ENCODE assay signal across 8 cellular contexts in the genomic region with DNA sequence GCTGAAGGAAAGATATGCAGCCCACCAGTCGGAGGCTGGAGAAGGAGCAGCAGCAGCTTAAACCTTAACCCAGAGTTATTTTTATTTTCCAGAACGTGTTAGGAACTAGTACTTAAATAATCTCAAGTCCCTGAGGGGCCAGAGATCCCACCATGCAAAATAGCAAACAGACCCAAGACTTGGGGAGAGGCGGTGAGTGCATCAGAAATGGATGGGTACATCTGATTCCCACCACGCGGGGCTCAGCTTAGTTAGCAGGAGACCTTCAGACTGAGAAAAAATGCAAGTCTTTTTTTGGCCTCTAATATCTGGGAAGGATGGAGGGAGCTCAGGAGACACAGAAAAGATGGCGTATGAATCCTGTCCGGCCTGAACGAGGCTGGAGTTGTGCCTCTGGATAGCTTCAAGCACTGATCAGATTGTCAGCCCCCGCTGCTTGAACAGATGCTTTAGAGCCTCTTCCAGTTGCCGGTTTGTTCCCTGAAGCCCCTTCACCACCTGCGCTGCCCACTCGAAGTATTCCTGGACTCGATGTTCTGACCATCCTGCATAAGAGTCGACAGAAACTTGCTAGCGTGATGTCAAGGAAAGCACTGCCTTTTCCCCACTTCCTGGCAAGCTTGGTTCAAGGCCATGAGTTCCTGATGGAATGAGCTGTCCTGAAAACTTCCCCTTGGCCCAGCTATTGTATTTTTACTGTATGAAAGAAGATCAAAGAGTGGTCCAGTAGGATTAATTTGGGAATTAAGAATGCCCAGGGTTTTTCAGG. TPM values are rescaled to one million over a fixed set of nuclear protein-coding genes. Genes with fewer than 3 reads are reported as not detected.
DNase-seq lines count a peak whose midpoint lies in the region; ATAC-seq and TF ChIP-seq lines count a peak whose summit lies in the region.

No MANE protein-coding gene starts in this region.

- H3K27ac ChIP-seq in left ventricle myocardium inferior (replicated peaks) (peak overlapping the region; percentile 95), left lung (peak overlapping the region; percentile 90 to 96)

- peak overlapping the region; percentile 99 for H3K27ac Mint-ChIP-seq in activated CD8-positive, alpha-beta T cell treated with anti-CD3 and anti-CD28 coated beads, Interleukin-2, amount 10 ng/mL, durations not matched to agents 7 days and 5 days
- H3K27ac Mint-ChIP-seq in type B pancreatic cell: peak overlapping the region; percentile 97

- no peaks in the 10 kb centered on the region for H3K9me3 Mint-ChIP-seq in activated CD8-positive, alpha-beta T cell treated with anti-CD3 and anti-CD28 coated beads, Interleukin-2, amount 10 ng/mL, durations not matched to agents 7 days and 5 days (ENCODE audit: insufficient read depth)
- no peaks in the 10 kb centered on the region for H3K9me3 Mint-ChIP-seq in type B pancreatic cell

- ATAC-seq in left cardiac atrium (no peak), left lung (no peak), GM18498 (IDR thresholded peaks at IDR 0.05; ENCODE audit: unreplicated experiment) (no peak), GM18519 (IDR thresholded peaks at IDR 0.05; ENCODE audit: low FRiP score, unreplicated experiment) (no peak)
- ATAC-seq in activated CD8-positive, alpha-beta T cell treated with anti-CD3 and anti-CD28 coated beads, Interleukin-2, amount 10 ng/mL, durations not matched to agents 7 days and 5 days: no peak

- peaks cover 22% of the 10 kb centered on the region for H3K36me3 Mint-ChIP-seq in activated CD8-positive, alpha-beta T cell treated with anti-CD3 and anti-CD28 coated beads, Interleukin-2, amount 10 ng/mL, durations not matched to agents 7 days and 5 days (ENCODE audit: low read depth)
- H3K36me3 Mint-ChIP-seq in type B pancreatic cell: peaks cover under 1% of the 10 kb centered on the region

- CTCF ChIA-PET in activated CD8-positive, alpha-beta T cell treated with anti-CD3 and anti-CD28 coated beads, Interleukin-2, amount 10 ng/mL, durations not matched to agents 7 days and 5 days (lab: Charles Lee): interaction anchor here (0.7 to 11.4 kb wide), 42 partner anchors 8 to 832 kb away, joined by 3 to 328 read pairs (median 6); a partner anchor contains a TSS

- POLR2A ChIA-PET in activated CD8-positive, alpha-beta T cell treated with anti-CD3 and anti-CD28 coated beads, Interleukin-2, amount 10 ng/mL, durations not matched to agents 7 days and 5 days (lab: Charles Lee): interaction anchor here (0.5 to 9.9 kb wide), 16 partner anchors 8 to 695 kb away, joined by 3 to 110 read pairs (median 3); a partner anchor contains a TSS

- H3K4me1 Mint-ChIP-seq in activated CD8-positive, alpha-beta T cell treated with anti-CD3 and anti-CD28 coated beads, Interleukin-2, amount 10 ng/mL, durations not matched to agents 7 days and 5 days (ENCODE audit: low read depth): peaks cover 54% of the 10 kb centered on the region
- H3K4me1 Mint-ChIP-seq in type B pancreatic cell (ENCODE audit: unreplicated experiment): peaks cover 21% of the 10 kb centered on the region

- H3K27me3 ChIP-seq in left ventricle myocardium inferior (ENCODE audit: low read depth): no peaks in the 10 kb centered on the region
- H3K27me3 ChIP-seq in left lung: no peaks in the 10 kb centered on the region

- TF ChIP-seq CTCF in left ventricle myocardium inferior (IDR thresholded peaks at IDR 0.05; ENCODE audit: borderline replicate concordance) (no peak), left lung (IDR thresholded peaks at IDR 0.05) (no peak), type B pancreatic cell (conservative IDR thresholded peaks at IDR 0.05) (no peak)

- H3K4me3 ChIP-seq in left ventricle myocardium inferior (peak overlapping the region; percentile 79), left lung (peak overlapping the region in 1 of 2 donors; percentile 69)

- no peaks in the 10 kb centered on the region for H3K27me3 Mint-ChIP-seq in activated CD8-positive, alpha-beta T cell treated with anti-CD3 and anti-CD28 coated beads, Interleukin-2, amount 10 ng/mL, durations not matched to agents 7 days and 5 days (ENCODE audit: low read depth)
- H3K27me3 Mint-ChIP-seq in type B pancreatic cell: no peaks in the 10 kb centered on the region

- peak overlapping the region; percentile 97 for H3K4me3 Mint-ChIP-seq in activated CD8-positive, alpha-beta T cell treated with anti-CD3 and anti-CD28 coated beads, Interleukin-2, amount 10 ng/mL, durations not matched to agents 7 days and 5 days
- H3K4me3 Mint-ChIP-seq in type B pancreatic cell: peak overlapping the region; percentile 97

- H3K9me3 ChIP-seq in left ventricle myocardium inferior (replicated peaks) (no peaks in the 10 kb centered on the region), left lung (no peaks in the 10 kb centered on the region)

- no peak for DNase-seq in left ventricle myocardium inferior
- no peak for DNase-seq in left cardiac atrium
- peak; percentile 32 for DNase-seq in activated CD8-positive, alpha-beta T cell treated with anti-CD3 and anti-CD28 coated beads, Interleukin-2, amount 10 ng/mL, durations not matched to agents 7 days and 5 days
- no peak for DNase-seq in left lung
- DNase-seq in type B pancreatic cell (ENCODE audit: extremely low spot score, unreplicated experiment): no peak
- DNase-seq in NK-92 (lab: John Stamatoyannopoulos, UW; ENCODE audit: unreplicated experiment): no peak

- H3K36me3 ChIP-seq in left ventricle myocardium inferior (no peaks in the 10 kb centered on the region), left lung (no peaks in the 10 kb centered on the region)

- H3K4me1 ChIP-seq in left ventricle myocardium inferior (peaks cover 60% of the 10 kb centered on the region), left lung (peaks cover 28 to 72% of the 10 kb centered on the region in 2 donors)

- intact Hi-C loops in left ventricle myocardium inferior (cut with micrococcal nuclease) (no loop called here), left cardiac atrium (cut with DNase I) (no loop called here), left lung (cut with DNase I) (no loop called here)

RNA-seq across cellular contexts. Expression of a gene that starts 1.3 kb away (rescaled TPM):
- total RNA-seq in left ventricle myocardium inferior (12.7 TPM), left cardiac atrium (10 to 100 TPM; 12.2 to 17.1 TPM), left lung (10 to 100 TPM; 12.4 to 13.5 TPM), type B pancreatic cell (ENCODE audit: low replicate concordance) (16.8 and 18.9 TPM in 2 replicates)
- 10 to 100 TPM; 23.8 to 26.9 TPM for total RNA-seq in activated CD8-positive, alpha-beta T cell treated with anti-CD3 and anti-CD28 coated beads, Interleukin-2, amount 10 ng/mL, durations not matched to agents 7 days and 5 days

RNA-seq across cellular contexts. Expression of a gene that starts 4.0 kb away (rescaled TPM):
- total RNA-seq in left ventricle myocardium inferior (21.9 TPM), left cardiac atrium (10 to 100 TPM; 27.3 to 29.5 TPM), left lung (10 to 100 TPM; 62.3 to 74.4 TPM), type B pancreatic cell (ENCODE audit: low replicate concordance) (78.9 and 80.2 TPM in 2 replicates)
- total RNA-seq in activated CD8-positive, alpha-beta T cell treated with anti-CD3 and anti-CD28 coated beads, Interleukin-2, amount 10 ng/mL, durations not matched to agents 7 days and 5 days: 10 to 100 TPM; 74.6 to 81.4 TPM

RNA-seq across cellular contexts. Expression of a gene that starts 23.6 kb away (rescaled TPM):
- 10.9 TPM for total RNA-seq in left ventricle myocardium inferior
- total RNA-seq in left cardiac atrium: 10 to 100 TPM in 1 of 2 donors, 1 to 10 TPM in 1; 8.4 to 10.6 TPM
- 10 to 100 TPM; 30.1 to 31.9 TPM for total RNA-seq in activated CD8-positive, alpha-beta T cell treated with anti-CD3 and anti-CD28 coated beads, Interleukin-2, amount 10 ng/mL, durations not matched to agents 7 days and 5 days
- 10 to 100 TPM in 1 of 2 donors, 1 to 10 TPM in 1; 9.8 to 12.5 TPM for total RNA-seq in left lung
- 14.0 and 20.3 TPM in 2 replicates for total RNA-seq in type B pancreatic cell (ENCODE audit: low replicate concordance)

RNA-seq across cellular contexts. Expression of a gene that starts 27.9 kb away (rescaled TPM):
- 95.4 TPM for total RNA-seq in left ventricle myocardium inferior
- 10 to 100 TPM; 79.3 to 83.2 TPM for total RNA-seq in left cardiac atrium
- 10 to 100 TPM; 82.7 to 97.7 TPM for total RNA-seq in activated CD8-positive, alpha-beta T cell treated with anti-CD3 and anti-CD28 coated beads, Interleukin-2, amount 10 ng/mL, durations not matched to agents 7 days and 5 days
- total RNA-seq in left lung: 10 to 100 TPM; 78.6 to 86.3 TPM
- 43.0 and 60.2 TPM in 2 replicates for total RNA-seq in type B pancreatic cell (ENCODE audit: low replicate concordance)

RNA-seq across cellular contexts. Expression of a gene that starts 46.7 kb away (rescaled TPM):
- total RNA-seq in left ventricle myocardium inferior (11.9 TPM), left cardiac atrium (10 to 100 TPM; 26.9 to 29.2 TPM), left lung (10 to 100 TPM; 37.6 to 65.2 TPM), type B pancreatic cell (ENCODE audit: low replicate concordance) (3.1 TPM in 2 replicates)
- 10 to 100 TPM; 10.5 to 11.1 TPM for total RNA-seq in activated CD8-positive, alpha-beta T cell treated with anti-CD3 and anti-CD28 coated beads, Interleukin-2, amount 10 ng/mL, durations not matched to agents 7 days and 5 days
